13 cellular contexts compared by ENCODE assay signal in genomic region chr12:118645219-118645618, GRCh38.
A peak's percentile ranks its signal among the peaks of the same experiment; 100 is the strongest.
DNase-seq lines count a peak whose midpoint lies in the region; ATAC-seq and TF ChIP-seq lines count a peak whose summit lies in the region.
"Had no signal": no experiment of that assay in that cellular context is flagged by ENCODE, and none has a peak within 500 bp of the region (broad histone marks: within the 10 kb centered on the region; RNA-seq: fewer than 3 reads in every experiment).

No MANE protein-coding gene starts in this region.

- peaks cover 13% of the 10 kb centered on the region for H3K27me3 Mint-ChIP-seq in H9 (ENCODE audit: low read depth)
- H3K27me3 Mint-ChIP-seq: naive thymus-derived CD4-positive, alpha-beta T cell had no signal

- no peak overlapping the region for H2BK120ac ChIP-seq in H9 (ENCODE audit: low read depth, low read length, poor library complexity, severe bottlenecking)

- H3K4me3 Mint-ChIP-seq in H9, result no peak overlapping the region
- H3K4me3 Mint-ChIP-seq: naive thymus-derived CD4-positive, alpha-beta T cell had no signal

- H2AFZ ChIP-seq in H9 (ENCODE audit: low read length), result no peak overlapping the region

- no peak overlapping the region for H3K4ac ChIP-seq in H9 (ENCODE audit: low read depth, low read length)

- no peak overlapping the region for H4K5ac ChIP-seq in H9 (ENCODE audit: insufficient read length, low read depth, low read length)

- H3K79me2 ChIP-seq in H9 (ENCODE audit: insufficient read depth, low read length), result no peaks in the 10 kb centered on the region

- H3K9me3 ChIP-seq in H9 (ENCODE audit: control insufficient read depth, low read depth, low read length), result no peaks in the 10 kb centered on the region

- no peaks in the 10 kb centered on the region for H3K79me1 ChIP-seq in H9 (ENCODE audit: insufficient read depth, low read depth, low read length, poor library complexity, severe bottlenecking)

- H3K27me3 ChIP-seq in H9 (ENCODE audit: insufficient read depth, low read length), result no peaks in the 10 kb centered on the region

- peaks cover 0 to 3% of the 10 kb centered on the region in 2 experiments; a peak in 1 of 5 replicates for H3K9me3 Mint-ChIP-seq in H9

- H4K91ac ChIP-seq in H9 (ENCODE audit: insufficient read length, low read depth, low read length), result no peak overlapping the region

- H4K20me1 ChIP-seq in H9 (ENCODE audit: control insufficient read depth, insufficient read depth, insufficient read length), result no peaks in the 10 kb centered on the region

- no peaks in the 10 kb centered on the region for H3K4me1 ChIP-seq in H9 (ENCODE audit: insufficient read depth, low read length)

- H2BK20ac ChIP-seq in H9 (ENCODE audit: low read depth, low read length, poor library complexity, severe bottlenecking), result no peak overlapping the region

- H3K23me2 ChIP-seq in H9 (ENCODE audit: insufficient read length, low read depth, low read length, poor library complexity, severe bottlenecking), result no peaks in the 10 kb centered on the region

- no peak overlapping the region for H2BK5ac ChIP-seq in H9 (ENCODE audit: insufficient read length, low read length)

- no peaks in the 10 kb centered on the region for H3K36me3 Mint-ChIP-seq in H9 (ENCODE audit: insufficient read depth in 1 of 3, low read depth in 3 of 3)
- H3K36me3 Mint-ChIP-seq: naive thymus-derived CD4-positive, alpha-beta T cell had no signal

- no CpG with 5 or more reads among the region's 3 CpGs for WGBS in H9 (ENCODE audit: extremely low coverage, insufficient read length, low lambda C conversion rate)

- no peak overlapping the region for H2BK15ac ChIP-seq in H9 (ENCODE audit: low read depth, low read length)

- H3K56ac ChIP-seq in H9 (ENCODE audit: insufficient read length, low read depth, low read length), result no peak overlapping the region

- H3K18ac ChIP-seq in H9 (ENCODE audit: insufficient read length, low read depth, low read length), result no peak overlapping the region

- H3K23ac ChIP-seq in H9 (ENCODE audit: insufficient read length, low read depth, low read length), result no peak overlapping the region

- H3K9ac ChIP-seq in H9 (ENCODE audit: extremely low read depth, insufficient read length, low read length), result no peak overlapping the region

- no peak overlapping the region for H3K27ac ChIP-seq in H9 (ENCODE audit: insufficient read length, low read depth, low read length)
- H3K27ac ChIP-seq: epithelial cell of prostate had no signal

- no peak overlapping the region for H2BK12ac ChIP-seq in H9 (ENCODE audit: insufficient read length, low read depth, low read length)

- no peak overlapping the region for H4K8ac ChIP-seq in H9 (replicated peaks; ENCODE audit: insufficient read length, low read depth, low read length)

- H2AK5ac ChIP-seq in H9 (ENCODE audit: insufficient read length, low read length), result no peak overlapping the region

- H3T11ph ChIP-seq in H9 (ENCODE audit: low read length), result no peak overlapping the region

- no peak overlapping the region for H3K27ac Mint-ChIP-seq in H9
- H3K27ac Mint-ChIP-seq: naive thymus-derived CD4-positive, alpha-beta T cell had no signal

- no peaks in the 10 kb centered on the region for H3K4me1 Mint-ChIP-seq in H9
- H3K4me1 Mint-ChIP-seq: naive thymus-derived CD4-positive, alpha-beta T cell had no signal

- no peak overlapping the region for H3K4me2 ChIP-seq in H9 (ENCODE audit: insufficient read depth, insufficient read length, low read length)

- ATAC-seq in HG02759 (IDR thresholded peaks at IDR 0.05; ENCODE audit: unreplicated experiment), result no peak
- ATAC-seq in HG03460 (IDR thresholded peaks at IDR 0.05; ENCODE audit: unreplicated experiment), result no peak
- ATAC-seq: naive thymus-derived CD4-positive, alpha-beta T cell had no signal

- DNase-seq in DMS53 (lab: John Stamatoyannopoulos, UW) (peak; percentile 28), DMS53 treated with DMSO at 0.1 percent for 48 hours (lab: John Stamatoyannopoulos, UW; ENCODE audit: unreplicated experiment) (no peak), H9 (peak; percentile 60), RPMI8226 (peak; percentile 63), islet precursor cell (peak; percentile 81)
- DNase-seq in central memory CD4-positive, alpha-beta T cell, result no peak
- DNase-seq: 8988T, DMS153, NCI-H510A had no signal

- TF ChIP-seq CTCF in H9 (conservative IDR thresholded peaks at IDR 0.05), result no peak

- no peak overlapping the region for H3K14ac ChIP-seq in H9 (ENCODE audit: insufficient read depth, low read length)

Comparison
In these comparisons a context has a peak if more than half of its experiments do, and no peak if none do; other contexts are left out.
1. DNase-seq: peak in DMS53 (single experiment), H9 (single experiment), RPMI8226 (single experiment) and islet precursor cell (single experiment); none in DMS53 treated with DMSO at 0.1 percent for 48 hours (single experiment) and central memory CD4-positive, alpha-beta T cell (single experiment).